ENCODE assay signal across 1 cellular context in the genomic region with DNA sequence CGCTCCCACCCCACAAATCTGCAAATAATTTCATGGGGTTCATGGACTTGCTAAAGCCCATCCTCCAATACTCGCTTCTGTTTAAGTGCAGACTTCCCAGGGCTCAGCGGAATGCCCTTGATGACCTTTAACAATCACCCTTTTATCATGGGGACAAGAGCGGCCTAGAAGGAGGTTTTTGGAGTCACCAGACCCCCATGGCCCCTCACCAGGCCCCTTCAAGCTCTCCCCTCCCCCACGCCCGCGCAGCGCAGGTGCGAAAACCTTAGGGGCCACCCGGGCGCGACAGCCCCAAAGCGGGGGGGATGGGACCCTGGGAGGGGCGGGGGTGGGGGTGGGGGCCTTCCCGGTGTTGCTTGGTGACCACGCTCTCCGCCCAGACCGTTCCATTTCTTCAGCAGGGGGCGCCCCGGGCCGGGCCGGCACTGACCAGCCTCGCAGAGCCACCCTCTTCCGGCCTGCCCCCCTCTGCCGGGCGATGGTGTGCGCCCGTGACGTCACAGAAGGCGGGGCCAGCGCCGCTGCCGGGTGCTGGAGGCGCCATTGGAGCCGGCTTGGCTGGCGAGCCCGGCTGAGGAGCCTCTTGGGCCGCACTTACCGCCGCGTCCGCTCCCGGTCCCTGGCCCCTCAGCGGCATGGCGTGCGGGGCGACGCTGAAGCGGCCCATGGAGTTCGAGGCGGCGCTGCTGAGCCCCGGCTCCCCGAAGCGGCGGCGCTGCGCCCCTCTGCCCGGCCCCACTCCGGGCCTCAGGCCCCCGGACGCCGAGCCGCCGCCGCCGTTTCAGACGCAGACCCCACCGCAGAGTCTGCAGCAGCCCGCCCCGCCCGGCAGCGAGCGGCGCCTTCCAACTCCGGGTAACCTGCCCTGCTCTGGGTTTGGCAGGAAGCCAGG.
TF ChIP-seq lines count a peak whose summit lies in the region.

A gene with protein sequence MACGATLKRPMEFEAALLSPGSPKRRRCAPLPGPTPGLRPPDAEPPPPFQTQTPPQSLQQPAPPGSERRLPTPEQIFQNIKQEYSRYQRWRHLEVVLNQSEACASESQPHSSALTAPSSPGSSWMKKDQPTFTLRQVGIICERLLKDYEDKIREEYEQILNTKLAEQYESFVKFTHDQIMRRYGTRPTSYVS (plus strand): TSS at position 531 of the 892 bp plus-strand sequence. CDS start 105 bp downstream, at position 636.

TF ChIP-seq in K562, 482 proteins besides CTCF, POLR2A, EP300 and RAD21 (continued from another document):
- TF ChIP-seq, protein P1, sequence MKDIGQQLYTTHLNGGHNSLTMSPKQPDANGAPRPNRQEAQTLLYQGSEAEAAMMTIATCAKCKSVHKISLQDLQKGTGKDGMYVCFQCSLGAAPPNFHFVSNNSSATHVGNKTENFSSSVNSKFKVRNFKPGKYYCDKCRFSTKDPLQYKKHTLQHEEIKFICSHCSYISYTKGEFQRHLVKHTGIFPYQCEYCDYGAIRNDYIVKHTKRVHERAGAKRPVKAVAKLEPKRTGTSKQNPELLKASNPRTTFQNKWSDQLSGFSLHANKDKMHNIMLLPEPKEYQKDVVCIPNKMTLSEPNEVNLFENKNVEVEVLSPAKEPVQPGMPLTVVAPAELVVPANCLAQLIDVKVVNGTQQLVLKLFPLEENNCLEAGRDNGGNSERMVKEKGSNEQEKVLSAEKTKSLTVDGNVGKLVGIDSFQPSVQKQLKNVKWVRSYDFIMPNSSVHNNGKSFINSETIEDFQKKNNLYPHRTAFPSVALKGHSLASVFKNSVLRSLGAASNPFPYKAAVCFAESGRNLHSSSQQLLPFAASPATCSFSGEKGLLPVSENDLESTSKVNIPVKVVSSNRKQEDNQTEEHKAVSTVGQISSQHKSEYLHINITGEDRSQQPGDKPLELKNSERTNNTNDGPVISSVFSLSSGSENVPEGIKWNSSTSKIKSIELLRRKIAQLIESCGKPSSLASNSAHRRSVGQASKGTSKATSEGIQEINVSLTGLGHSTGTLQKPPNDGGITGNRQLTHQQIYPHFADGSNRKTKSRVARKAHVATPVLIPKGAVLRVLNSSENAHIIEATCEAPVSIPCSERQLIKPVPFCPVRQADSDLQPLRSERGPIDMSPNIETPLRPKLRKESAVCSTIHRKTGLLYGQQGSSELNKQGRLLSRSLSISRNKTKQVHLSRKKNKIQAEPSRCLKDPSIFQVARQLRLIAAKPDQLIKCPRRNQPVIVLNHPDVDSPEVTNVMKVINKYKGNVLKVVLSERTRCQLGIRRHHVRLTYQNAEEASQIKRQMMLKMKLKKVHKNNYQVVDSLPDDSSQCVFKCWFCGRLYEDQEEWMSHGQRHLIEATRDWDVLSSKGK (CRISPR knock-in tag; IDR thresholded peaks at IDR 0.05): no peak
- TF ChIP-seq, protein P2, sequence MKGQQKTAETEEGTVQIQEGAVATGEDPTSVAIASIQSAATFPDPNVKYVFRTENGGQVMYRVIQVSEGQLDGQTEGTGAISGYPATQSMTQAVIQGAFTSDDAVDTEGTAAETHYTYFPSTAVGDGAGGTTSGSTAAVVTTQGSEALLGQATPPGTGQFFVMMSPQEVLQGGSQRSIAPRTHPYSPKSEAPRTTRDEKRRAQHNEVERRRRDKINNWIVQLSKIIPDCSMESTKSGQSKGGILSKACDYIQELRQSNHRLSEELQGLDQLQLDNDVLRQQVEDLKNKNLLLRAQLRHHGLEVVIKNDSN (CRISPR knock-in tag; IDR thresholded peaks at IDR 0.05): no peak
- TF ChIP-seq NFIX (CRISPR knock-in tag; IDR thresholded peaks at IDR 0.05; ENCODE audit: low read depth) (no peak), ZNF239 (CRISPR knock-in tag; IDR thresholded peaks at IDR 0.05) (no peak), POLR3A (IDR thresholded peaks at IDR 0.05; ENCODE audit: borderline replicate concordance, extremely low read depth, insufficient read depth, insufficient read length) (no peak), ARID2 (IDR thresholded peaks at IDR 0.05) (no peak), RBBP5 (IDR thresholded peaks at IDR 0.05; ENCODE audit: borderline replicate concordance, insufficient read depth, low read length, poor library complexity, severe bottlenecking) (peak; percentile 95), TAF1 (IDR thresholded peaks at IDR 0.05; ENCODE audit: control insufficient read depth, extremely low read depth, insufficient read depth, low read length, severe bottlenecking) (peak; percentile 93), NR3C1 (CRISPR knock-in tag; IDR thresholded peaks at IDR 0.05) (no peak), NR2C1 (IDR thresholded peaks at IDR 0.05) (no peak), NR2C1 (tag; IDR thresholded peaks at IDR 0.05) (peak; percentile 76), RHOXF2B (CRISPR knock-in tag; conservative IDR thresholded peaks at IDR 0.05) (no peak), PML (IDR thresholded peaks at IDR 0.05; ENCODE audit: low read length) (peak; percentile 68; the same call in 1 of the 2 replicates), ELF2 (CRISPR knock-in tag; IDR thresholded peaks at IDR 0.05) (peak; percentile 75; the same call in 1 of the 2 replicates), SAFB2 (IDR thresholded peaks at IDR 0.05; ENCODE audit: borderline replicate concordance, low read depth, low read length, severe bottlenecking) (no peak), ZNF699 (CRISPR knock-in tag; IDR thresholded peaks at IDR 0.05; ENCODE audit: insufficient replicate concordance) (no peak), FOXJ3 (CRISPR knock-in tag; IDR thresholded peaks at IDR 0.05) (no peak), MTF1 (CRISPR knock-in tag; IDR thresholded peaks at IDR 0.05; ENCODE audit: borderline replicate concordance) (no peak), DDX20 (tag; IDR thresholded peaks at IDR 0.05; ENCODE audit: low read depth) (no peak), SMAD3 (CRISPR knock-in tag; conservative IDR thresholded peaks at IDR 0.05) (no peak), HLTF (IDR thresholded peaks at IDR 0.05) (no peak), KAT8 (IDR thresholded peaks at IDR 0.05; ENCODE audit: low read depth) (no peak), ZSCAN29 (IDR thresholded peaks at IDR 0.05) (peak; percentile 27; the same call in 1 of the 2 replicates), MCM5 (IDR thresholded peaks at IDR 0.05; ENCODE audit: low read depth) (no peak), ZNF140 (CRISPR knock-in tag; IDR thresholded peaks at IDR 0.05) (no peak)
- TF ChIP-seq, protein P3, sequence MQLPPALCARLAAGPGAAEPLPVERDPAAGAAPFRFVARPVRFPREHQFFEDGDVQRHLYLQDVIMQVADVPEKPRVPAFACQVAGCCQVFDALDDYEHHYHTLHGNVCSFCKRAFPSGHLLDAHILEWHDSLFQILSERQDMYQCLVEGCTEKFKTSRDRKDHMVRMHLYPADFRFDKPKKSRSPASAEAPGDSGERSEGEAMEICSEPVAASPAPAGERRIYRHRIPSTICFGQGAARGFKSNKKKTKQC (CRISPR knock-in tag; IDR thresholded peaks at IDR 0.05): no peak; the same call in 1 of the 2 replicates
- TF ChIP-seq, protein P4, sequence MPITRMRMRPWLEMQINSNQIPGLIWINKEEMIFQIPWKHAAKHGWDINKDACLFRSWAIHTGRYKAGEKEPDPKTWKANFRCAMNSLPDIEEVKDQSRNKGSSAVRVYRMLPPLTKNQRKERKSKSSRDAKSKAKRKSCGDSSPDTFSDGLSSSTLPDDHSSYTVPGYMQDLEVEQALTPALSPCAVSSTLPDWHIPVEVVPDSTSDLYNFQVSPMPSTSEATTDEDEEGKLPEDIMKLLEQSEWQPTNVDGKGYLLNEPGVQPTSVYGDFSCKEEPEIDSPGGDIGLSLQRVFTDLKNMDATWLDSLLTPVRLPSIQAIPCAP (CRISPR knock-in tag; IDR thresholded peaks at IDR 0.05; ENCODE audit: borderline replicate concordance): no peak
- TF ChIP-seq, protein P5, sequence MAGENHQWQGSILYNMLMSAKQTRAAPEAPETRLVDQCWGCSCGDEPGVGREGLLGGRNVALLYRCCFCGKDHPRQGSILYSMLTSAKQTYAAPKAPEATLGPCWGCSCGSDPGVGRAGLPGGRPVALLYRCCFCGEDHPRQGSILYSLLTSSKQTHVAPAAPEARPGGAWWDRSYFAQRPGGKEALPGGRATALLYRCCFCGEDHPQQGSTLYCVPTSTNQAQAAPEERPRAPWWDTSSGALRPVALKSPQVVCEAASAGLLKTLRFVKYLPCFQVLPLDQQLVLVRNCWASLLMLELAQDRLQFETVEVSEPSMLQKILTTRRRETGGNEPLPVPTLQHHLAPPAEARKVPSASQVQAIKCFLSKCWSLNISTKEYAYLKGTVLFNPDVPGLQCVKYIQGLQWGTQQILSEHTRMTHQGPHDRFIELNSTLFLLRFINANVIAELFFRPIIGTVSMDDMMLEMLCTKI (IDR thresholded peaks at IDR 0.05; ENCODE audit: partially characterized antibody): no peak
- TF ChIP-seq, protein P6, sequence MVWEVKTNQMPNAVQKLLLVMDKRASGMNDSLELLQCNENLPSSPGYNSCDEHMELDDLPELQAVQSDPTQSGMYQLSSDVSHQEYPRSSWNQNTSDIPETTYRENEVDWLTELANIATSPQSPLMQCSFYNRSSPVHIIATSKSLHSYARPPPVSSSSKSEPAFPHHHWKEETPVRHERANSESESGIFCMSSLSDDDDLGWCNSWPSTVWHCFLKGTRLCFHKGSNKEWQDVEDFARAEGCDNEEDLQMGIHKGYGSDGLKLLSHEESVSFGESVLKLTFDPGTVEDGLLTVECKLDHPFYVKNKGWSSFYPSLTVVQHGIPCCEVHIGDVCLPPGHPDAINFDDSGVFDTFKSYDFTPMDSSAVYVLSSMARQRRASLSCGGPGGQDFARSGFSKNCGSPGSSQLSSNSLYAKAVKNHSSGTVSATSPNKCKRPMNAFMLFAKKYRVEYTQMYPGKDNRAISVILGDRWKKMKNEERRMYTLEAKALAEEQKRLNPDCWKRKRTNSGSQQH (CRISPR knock-in tag; IDR thresholded peaks at IDR 0.05): no peak
- TF ChIP-seq, protein P7, sequence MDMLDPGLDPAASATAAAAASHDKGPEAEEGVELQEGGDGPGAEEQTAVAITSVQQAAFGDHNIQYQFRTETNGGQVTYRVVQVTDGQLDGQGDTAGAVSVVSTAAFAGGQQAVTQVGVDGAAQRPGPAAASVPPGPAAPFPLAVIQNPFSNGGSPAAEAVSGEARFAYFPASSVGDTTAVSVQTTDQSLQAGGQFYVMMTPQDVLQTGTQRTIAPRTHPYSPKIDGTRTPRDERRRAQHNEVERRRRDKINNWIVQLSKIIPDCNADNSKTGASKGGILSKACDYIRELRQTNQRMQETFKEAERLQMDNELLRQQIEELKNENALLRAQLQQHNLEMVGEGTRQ (CRISPR knock-in tag; IDR thresholded peaks at IDR 0.05): no peak
- TF ChIP-seq, protein P8, sequence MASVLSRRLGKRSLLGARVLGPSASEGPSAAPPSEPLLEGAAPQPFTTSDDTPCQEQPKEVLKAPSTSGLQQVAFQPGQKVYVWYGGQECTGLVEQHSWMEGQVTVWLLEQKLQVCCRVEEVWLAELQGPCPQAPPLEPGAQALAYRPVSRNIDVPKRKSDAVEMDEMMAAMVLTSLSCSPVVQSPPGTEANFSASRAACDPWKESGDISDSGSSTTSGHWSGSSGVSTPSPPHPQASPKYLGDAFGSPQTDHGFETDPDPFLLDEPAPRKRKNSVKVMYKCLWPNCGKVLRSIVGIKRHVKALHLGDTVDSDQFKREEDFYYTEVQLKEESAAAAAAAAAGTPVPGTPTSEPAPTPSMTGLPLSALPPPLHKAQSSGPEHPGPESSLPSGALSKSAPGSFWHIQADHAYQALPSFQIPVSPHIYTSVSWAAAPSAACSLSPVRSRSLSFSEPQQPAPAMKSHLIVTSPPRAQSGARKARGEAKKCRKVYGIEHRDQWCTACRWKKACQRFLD (CRISPR knock-in tag; IDR thresholded peaks at IDR 0.05): peak; percentile 96
- TF ChIP-seq, protein P9, sequence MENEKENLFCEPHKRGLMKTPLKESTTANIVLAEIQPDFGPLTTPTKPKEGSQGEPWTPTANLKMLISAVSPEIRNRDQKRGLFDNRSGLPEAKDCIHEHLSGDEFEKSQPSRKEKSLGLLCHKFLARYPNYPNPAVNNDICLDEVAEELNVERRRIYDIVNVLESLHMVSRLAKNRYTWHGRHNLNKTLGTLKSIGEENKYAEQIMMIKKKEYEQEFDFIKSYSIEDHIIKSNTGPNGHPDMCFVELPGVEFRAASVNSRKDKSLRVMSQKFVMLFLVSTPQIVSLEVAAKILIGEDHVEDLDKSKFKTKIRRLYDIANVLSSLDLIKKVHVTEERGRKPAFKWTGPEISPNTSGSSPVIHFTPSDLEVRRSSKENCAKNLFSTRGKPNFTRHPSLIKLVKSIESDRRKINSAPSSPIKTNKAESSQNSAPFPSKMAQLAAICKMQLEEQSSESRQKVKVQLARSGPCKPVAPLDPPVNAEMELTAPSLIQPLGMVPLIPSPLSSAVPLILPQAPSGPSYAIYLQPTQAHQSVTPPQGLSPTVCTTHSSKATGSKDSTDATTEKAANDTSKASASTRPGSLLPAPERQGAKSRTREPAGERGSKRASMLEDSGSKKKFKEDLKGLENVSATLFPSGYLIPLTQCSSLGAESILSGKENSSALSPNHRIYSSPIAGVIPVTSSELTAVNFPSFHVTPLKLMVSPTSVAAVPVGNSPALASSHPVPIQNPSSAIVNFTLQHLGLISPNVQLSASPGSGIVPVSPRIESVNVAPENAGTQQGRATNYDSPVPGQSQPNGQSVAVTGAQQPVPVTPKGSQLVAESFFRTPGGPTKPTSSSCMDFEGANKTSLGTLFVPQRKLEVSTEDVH (IDR thresholded peaks at IDR 0.05; ENCODE audit: low read depth, partially characterized antibody): no peak
